In the genomic region with DNA sequence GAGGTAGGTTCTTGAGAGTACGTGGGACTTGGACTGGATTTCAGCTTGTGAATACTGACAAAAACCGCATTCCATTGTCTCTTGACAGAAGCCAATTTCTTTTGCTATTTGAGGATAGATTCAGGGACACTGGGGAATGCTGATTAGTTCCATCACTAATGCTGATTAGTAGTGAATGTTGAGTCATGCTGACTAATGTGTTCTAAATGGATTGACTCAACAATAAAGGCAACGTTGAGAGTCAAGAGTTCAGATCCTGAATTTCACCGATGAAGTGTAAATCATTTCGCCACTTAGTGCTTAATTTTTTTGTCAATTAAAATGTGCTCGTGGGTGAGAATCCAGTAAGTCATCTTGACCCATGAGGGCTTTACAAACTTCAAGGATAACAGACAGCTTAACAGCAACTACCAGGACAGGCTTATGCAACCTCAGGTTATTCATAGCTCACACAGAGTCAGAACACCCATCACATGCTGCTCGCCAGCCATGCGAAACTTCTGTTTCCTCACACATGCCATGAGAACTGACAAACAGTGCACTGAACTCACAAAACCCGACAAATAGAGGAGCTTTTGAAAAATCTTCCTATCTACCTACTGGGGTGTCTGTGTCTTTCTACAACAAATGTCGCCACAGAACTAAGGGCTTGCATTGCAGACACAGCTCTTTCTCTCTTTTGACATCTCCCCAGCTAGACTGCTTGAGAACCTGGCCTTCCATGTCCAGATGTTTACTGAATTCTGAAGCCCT, we compare ENCODE assay signal across 8 cellular contexts.
DNase-seq lines count a peak whose midpoint lies in the region; ATAC-seq and TF ChIP-seq lines count a peak whose summit lies in the region.

No MANE protein-coding gene starts in this region.

- ATAC-seq in GM21423 (IDR thresholded peaks at IDR 0.05; ENCODE audit: unreplicated experiment) (peak; percentile 70), memory B cell (ENCODE audit: low read depth) (peak; percentile 97)

- H3K36me3 Mint-ChIP-seq in Caco-2 (ENCODE audit: insufficient read depth, unreplicated experiment) (peaks cover 19% of the 10 kb centered on the region), IgD-negative memory B cell (peaks cover 10% of the 10 kb centered on the region), memory B cell (peaks cover 3% of the 10 kb centered on the region)

- CTCF ChIA-PET in Caco-2 (lab: Charles Lee), result interaction anchor here (0.6 to 1.1 kb wide), 2 partner anchors 19 to 227 kb away, joined by 3 read pairs; no protein-coding TSS in a partner anchor

- intact Hi-C loops in Caco-2 (cut with micrococcal nuclease; ENCODE audit: unreplicated experiment) (loop anchor here (5.0 kb wide), 1 partner anchor 91 kb away; no protein-coding TSS in a partner anchor), vagina (cut with DNase I) (no loop called here)

- H3K27me3 Mint-ChIP-seq in Caco-2 (ENCODE audit: insufficient read depth, unreplicated experiment), result no peaks in the 10 kb centered on the region
- no peaks in the 10 kb centered on the region for H3K27me3 Mint-ChIP-seq in IgD-negative memory B cell
- H3K27me3 Mint-ChIP-seq in memory B cell, result no peaks in the 10 kb centered on the region

- no peak overlapping the region for H3K4me3 Mint-ChIP-seq in Caco-2 (ENCODE audit: unreplicated experiment)
- peak overlapping the region; percentile 25 to 75 (median 40) for H3K4me3 Mint-ChIP-seq in IgD-negative memory B cell
- peak overlapping the region; percentile 25 for H3K4me3 Mint-ChIP-seq in memory B cell

- H3K27me3 ChIP-seq in Caco-2 (replicated peaks; ENCODE audit: control insufficient read depth, insufficient read depth, low read length) (no peaks in the 10 kb centered on the region), vagina (no peaks in the 10 kb centered on the region), BE2C (no peaks in the 10 kb centered on the region)

- H3K9me3 Mint-ChIP-seq in Caco-2 (ENCODE audit: unreplicated experiment), result no peaks in the 10 kb centered on the region
- no peaks in the 10 kb centered on the region for H3K9me3 Mint-ChIP-seq in IgD-negative memory B cell
- H3K9me3 Mint-ChIP-seq in memory B cell, result no peaks in the 10 kb centered on the region

- H3K9me3 ChIP-seq in Caco-2, result no peaks in the 10 kb centered on the region
- H3K9me3 ChIP-seq in vagina, result no peaks in the 10 kb centered on the region
- H3K9me3 ChIP-seq in BE2C, result no peaks in the 10 kb centered on the region

- DNase-seq in Caco-2 (no peak), coronary artery (ENCODE audit: low spot score) (no peak), memory B cell (ENCODE audit: low spot score in 2 of 2) (peak; percentile 47 to 65), vagina (ENCODE audit: extremely low spot score in 2 of 2) (peak in 1 of 2 donors; percentile 94), NK-92 (lab: John Stamatoyannopoulos, UW; ENCODE audit: unreplicated experiment) (no peak), BE2C (no peak)

- TF ChIP-seq POLR2A in vagina (IDR thresholded peaks at IDR 0.05), result no peak

- H3K4me1 Mint-ChIP-seq in Caco-2 (ENCODE audit: low read depth, unreplicated experiment), result peaks cover 79% of the 10 kb centered on the region
- peaks cover 38 to 60% (median 51%) of the 10 kb centered on the region in 3 donors for H3K4me1 Mint-ChIP-seq in IgD-negative memory B cell
- H3K4me1 Mint-ChIP-seq in memory B cell, result peaks cover 51% of the 10 kb centered on the region

- POLR2A ChIA-PET in Caco-2 (lab: Charles Lee), result no interaction called here

- H3K4me3 ChIP-seq in Caco-2 (ENCODE audit: low read depth, low read length) (no peak overlapping the region), coronary artery (no peak overlapping the region), vagina (no peak overlapping the region), BE2C (ENCODE audit: low read depth, low read length) (no peak overlapping the region)

- BruUV-seq in Caco-2 (replicated peaks; lab: Mats Ljungman, UMichigan), result no TSS peak

- H3K4me1 ChIP-seq in Caco-2 (peaks cover 77% of the 10 kb centered on the region), vagina (peaks cover 23% of the 10 kb centered on the region), BE2C (no peaks in the 10 kb centered on the region)

- H3K27ac ChIP-seq in coronary artery (peak overlapping the region; percentile 47 to 58), vagina (peak overlapping the region; percentile 82)

- H3K36me3 ChIP-seq in Caco-2 (ENCODE audit: control insufficient read depth, insufficient read depth, low read length) (no peaks in the 10 kb centered on the region), vagina (no peaks in the 10 kb centered on the region), BE2C (no peaks in the 10 kb centered on the region)

- H3K27ac Mint-ChIP-seq in Caco-2 (ENCODE audit: unreplicated experiment) (peak overlapping the region; percentile 83), IgD-negative memory B cell (peak overlapping the region; percentile 87 to 98 (median 93)), memory B cell (peak overlapping the region; percentile 98)

- TF ChIP-seq CTCF in Caco-2 (IDR thresholded peaks at IDR 0.05; ENCODE audit: insufficient read depth in 1 of 2, low read depth in 1 of 2, low read length in 1 of 2, severe bottlenecking in 1 of 2, unreplicated experiment in 1 of 2) (no peak), coronary artery (IDR thresholded peaks at IDR 0.05) (no peak), vagina (IDR thresholded peaks at IDR 0.05) (no peak), BE2C (IDR thresholded peaks at IDR 0.05; ENCODE audit: low read depth, low read length) (no peak)

Comparison
In these comparisons a context has a peak if more than half of its experiments do, and no peak if none do; other contexts are left out.
1. DNase-seq: peak in memory B cell (2 of 2); none in Caco-2 (0 of 2), coronary artery (single experiment), NK-92 (single experiment) and BE2C (single experiment).
2. Peak in every context shown above with its lines, with median percentiles within 50 percentile points of each other: H3K27ac Mint-ChIP-seq.